ENCODE assay signal across 37 cellular contexts in the genomic region with DNA sequence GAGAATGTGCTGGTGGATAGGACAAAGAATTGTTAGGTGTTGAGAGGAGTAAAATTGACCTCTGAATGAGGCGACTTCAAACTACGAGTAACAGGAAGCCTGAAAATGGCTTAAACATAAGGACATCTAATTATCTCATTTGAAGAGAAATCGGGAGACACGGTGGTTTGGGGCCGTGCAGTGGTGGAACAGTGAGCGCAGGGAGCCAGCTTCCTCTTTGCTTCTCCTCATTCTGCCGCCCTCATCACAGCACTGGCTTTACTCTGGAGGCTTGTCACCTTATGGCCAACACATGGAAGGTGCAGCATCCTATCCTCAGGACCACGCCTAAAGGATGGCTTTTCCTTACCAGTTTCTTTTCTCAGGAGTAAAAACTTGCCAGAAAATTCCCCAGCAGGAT.
"Had no signal": no experiment of that assay in that cellular context is flagged by ENCODE, and none has a peak within 500 bp of the region (broad histone marks: within the 10 kb centered on the region; RNA-seq: fewer than 3 reads in every experiment).

No MANE protein-coding gene starts in this region.

- H3K4me3 Mint-ChIP-seq: activated CD4-positive, alpha-beta memory T cell treated with anti-CD3 and anti-CD28 coated beads for 36 hours; activated CD4-positive, alpha-beta T cell treated with anti-CD3 and anti-CD28 coated beads for 36 hours; activated CD4-positive, alpha-beta T cell treated with anti-CD3 and anti-CD28 coated beads, Interleukin-2, amount 10 ng/mL, durations not matched to agents 24 days and 14 days; activated CD8-positive, alpha-beta T cell treated with anti-CD3 and anti-CD28 coated beads for 36 hours; activated naive CD4-positive, alpha-beta T cell treated with anti-CD3 and anti-CD28 coated beads for 36 hours; activated naive CD8-positive, alpha-beta T cell treated with anti-CD3 and anti-CD28 coated beads for 36 hours; activated T-cell treated with anti-CD3 and anti-CD28 coated beads, Interleukin-2, amount 50 U/mL, for 4 hours; activated T-cell treated with anti-CD3 and anti-CD28 coated beads, Interleukin-2, amount 50 U/mL, for 72 hours; activated T-helper 1 cell treated with anti-CD3 and anti-CD28 coated beads, Interleukin-12 subunit alpha, Interleukin-12 subunit beta, Interleukin-2, Interleukin-4 antibody, amounts not matched to agents 30 ng/mL and 10 ng/mL and 1 ng/mL, durations not matched to agents 14 hours and 24 hours and 36 hours; activated T-helper 17 cell treated with anti-CD3 and anti-CD28 coated beads, Interleukin-2, amount 50 U/mL, for 72 hours; T-helper 1 cell treated with Interleukin-12 subunit alpha and Interleukin-12 subunit beta and Interleukin-4 antibody, amounts not matched to agents 30 μg/mL and 1 μg/mL, for 36 hours; T-helper 2 cell treated with Interferon-gamma antibody and Interleukin-4, amounts not matched to agents 5 μg/mL and 100 μg/mL, for 36 hours; WTC11 had no signal

- H3K36me3 Mint-ChIP-seq: activated naive CD4-positive, alpha-beta T cell treated with anti-CD3 and anti-CD28 coated beads, Interleukin-2, amount 50 U/mL, for 72 hours had no signal

- H3K27me3 Mint-ChIP-seq: activated CD4-positive, alpha-beta memory T cell treated with anti-CD3 and anti-CD28 coated beads for 36 hours; activated CD4-positive, alpha-beta T cell treated with anti-CD3 and anti-CD28 coated beads for 36 hours; activated CD4-positive, alpha-beta T cell treated with anti-CD3 and anti-CD28 coated beads, Interleukin-2, amount 10 ng/mL, durations not matched to agents 24 days and 14 days; activated CD8-positive, alpha-beta T cell treated with anti-CD3 and anti-CD28 coated beads for 36 hours; activated naive CD8-positive, alpha-beta T cell treated with anti-CD3 and anti-CD28 coated beads for 36 hours; activated T-helper 17 cell treated with anti-CD3 and anti-CD28 coated beads, Interleukin-2, amount 50 U/mL, for 72 hours had no signal

- H3K27ac Mint-ChIP-seq: activated CD4-positive, alpha-beta memory T cell treated with anti-CD3 and anti-CD28 coated beads for 36 hours; activated CD4-positive, alpha-beta T cell treated with anti-CD3 and anti-CD28 coated beads for 36 hours; activated CD4-positive, alpha-beta T cell treated with anti-CD3 and anti-CD28 coated beads, Interleukin-2, amount 10 ng/mL, durations not matched to agents 24 days and 14 days; activated CD8-positive, alpha-beta T cell treated with anti-CD3 and anti-CD28 coated beads for 36 hours; activated naive CD4-positive, alpha-beta T cell treated with anti-CD3 and anti-CD28 coated beads for 36 hours; activated naive CD8-positive, alpha-beta T cell treated with anti-CD3 and anti-CD28 coated beads for 36 hours; activated T-cell treated with anti-CD3 and anti-CD28 coated beads, Interleukin-2, amount 50 U/mL, for 72 hours; activated T-helper 1 cell treated with anti-CD3 and anti-CD28 coated beads, Interleukin-12 subunit alpha, Interleukin-12 subunit beta, Interleukin-2, Interleukin-4 antibody, amounts not matched to agents 30 ng/mL and 10 ng/mL and 1 ng/mL, durations not matched to agents 14 hours and 24 hours and 36 hours; activated T-helper 17 cell treated with anti-CD3 and anti-CD28 coated beads, Interleukin-2, amount 50 U/mL, for 72 hours; T-helper 1 cell treated with Interleukin-12 subunit alpha and Interleukin-12 subunit beta and Interleukin-4 antibody, amounts not matched to agents 30 μg/mL and 1 μg/mL, for 36 hours; T-helper 2 cell treated with Interferon-gamma antibody and Interleukin-4, amounts not matched to agents 5 μg/mL and 100 μg/mL, for 36 hours; WTC11 had no signal

- ATAC-seq: activated CD4-positive, alpha-beta T cell treated with anti-CD3 and anti-CD28 coated beads for 36 hours; activated CD4-positive, CD25-positive, alpha-beta regulatory T cell treated with anti-CD3 and anti-CD28 coated beads, Interleukin-2, amount 50 U/mL, for 24 hours; activated CD8-positive, alpha-beta T cell treated with anti-CD3 and anti-CD28 coated beads for 36 hours; activated naive CD4-positive, alpha-beta T cell treated with anti-CD3 and anti-CD28 coated beads, Interleukin-2, amount 50 U/mL, for 72 hours; activated T-cell treated with anti-CD3 and anti-CD28 coated beads, Interleukin-2, amount 50 U/mL, for 4 hours; activated T-cell treated with anti-CD3 and anti-CD28 coated beads, Interleukin-2, amount 50 U/mL, for 72 hours; activated T-helper 17 cell treated with anti-CD3 and anti-CD28 coated beads, Interleukin-2, amount 50 U/mL, for 72 hours; body of pancreas; WTC11 had no signal

- H3K4me1 ChIP-seq: body of pancreas, breast epithelium had no signal

- DNase-seq: activated CD4-positive, alpha-beta memory T cell treated with anti-CD3 and anti-CD28 coated beads for 36 hours; activated CD4-positive, alpha-beta T cell treated with anti-CD3 and anti-CD28 coated beads for 1 hour; activated CD4-positive, alpha-beta T cell treated with anti-CD3 and anti-CD28 coated beads for 36 hours; activated CD4-positive, alpha-beta T cell treated with anti-CD3 and anti-CD28 coated beads, Interleukin-2, amount 10 ng/mL, durations not matched to agents 24 days and 14 days; activated CD4-positive, alpha-beta T cell treated with anti-CD3 and anti-CD28 coated beads, Interleukin-2, amount 50 U/mL, for 1 hour; activated CD4-positive, alpha-beta T cell treated with anti-CD3 and anti-CD28 coated beads, Interleukin-2, amount 50 U/mL, for 4 hours; activated CD4-positive, CD25-positive, alpha-beta regulatory T cell; activated CD8-positive, alpha-beta memory T cell treated with anti-CD3 and anti-CD28 coated beads, Interleukin-2, amount 50 U/mL, for 4 hours; activated CD8-positive, alpha-beta T cell treated with anti-CD3 and anti-CD28 coated beads for 36 hours; activated effector memory CD4-positive, alpha-beta T cell treated with anti-CD3 and anti-CD28 coated beads, Interleukin-2, amount 50 U/mL, for 16 hours; activated gamma-delta T cell treated with Interleukin-2 at 50 U/mL for 16 hours; activated naive CD4-positive, alpha-beta T cell; activated naive CD4-positive, alpha-beta T cell treated with anti-CD3 and anti-CD28 coated beads for 36 hours; activated naive CD4-positive, alpha-beta T cell treated with anti-CD3 and anti-CD28 coated beads, Interleukin-2, amount 50 U/mL, for 16 hours; activated naive CD8-positive, alpha-beta T cell treated with anti-CD3 and anti-CD28 coated beads for 36 hours; activated T-cell treated with anti-CD3 and anti-CD28 coated beads for 4 hours; activated T-cell treated with anti-CD3 and anti-CD28 coated beads, Interleukin-2, amount 50 U/mL, for 1 hour; activated T-cell treated with anti-CD3 and anti-CD28 coated beads, Interleukin-2, amount 50 U/mL, for 4 hours; activated T-cell treated with anti-CD3 and anti-CD28 coated beads, Interleukin-2, amount 50 U/mL, for 72 hours; adrenal gland; amniotic stem cell; aorta; body of pancreas; brain microvascular endothelial cell; central memory CD4-positive, alpha-beta T cell; T-helper 1 cell; T-helper 2 cell; T-helper 9 cell; WERI-Rb-1 had no signal

- H3K27ac ChIP-seq: adrenal gland, body of pancreas, brain microvascular endothelial cell, breast epithelium had no signal

- H3K27me3 ChIP-seq: adrenal gland, body of pancreas, brain microvascular endothelial cell, breast epithelium had no signal

- H3K9me3 Mint-ChIP-seq: activated CD4-positive, alpha-beta memory T cell treated with anti-CD3 and anti-CD28 coated beads for 36 hours; activated CD4-positive, alpha-beta T cell treated with anti-CD3 and anti-CD28 coated beads, Interleukin-2, amount 10 ng/mL, durations not matched to agents 24 days and 14 days; activated CD8-positive, alpha-beta T cell treated with anti-CD3 and anti-CD28 coated beads for 36 hours; activated naive CD4-positive, alpha-beta T cell treated with anti-CD3 and anti-CD28 coated beads for 36 hours; activated naive CD4-positive, alpha-beta T cell treated with anti-CD3 and anti-CD28 coated beads, Interleukin-2, amount 50 U/mL, for 72 hours; activated naive CD8-positive, alpha-beta T cell treated with anti-CD3 and anti-CD28 coated beads for 36 hours; activated T-cell treated with anti-CD3 and anti-CD28 coated beads, Interleukin-2, amount 50 U/mL, for 4 hours; activated T-cell treated with anti-CD3 and anti-CD28 coated beads, Interleukin-2, amount 50 U/mL, for 72 hours; activated T-helper 1 cell treated with anti-CD3 and anti-CD28 coated beads, Interleukin-12 subunit alpha, Interleukin-12 subunit beta, Interleukin-2, Interleukin-4 antibody, amounts not matched to agents 30 ng/mL and 10 ng/mL and 1 ng/mL, durations not matched to agents 14 hours and 24 hours and 36 hours; activated T-helper 17 cell treated with anti-CD3 and anti-CD28 coated beads, Interleukin-2, amount 50 U/mL, for 72 hours; T-helper 1 cell treated with Interleukin-12 subunit alpha and Interleukin-12 subunit beta and Interleukin-4 antibody, amounts not matched to agents 30 μg/mL and 1 μg/mL, for 36 hours; T-helper 2 cell treated with Interferon-gamma antibody and Interleukin-4, amounts not matched to agents 5 μg/mL and 100 μg/mL, for 36 hours had no signal

- H3K9me3 ChIP-seq: adrenal gland, body of pancreas, breast epithelium had no signal

- H3K4me3 ChIP-seq: adrenal gland, body of pancreas, breast epithelium had no signal

- H3K36me3 ChIP-seq: adrenal gland, brain microvascular endothelial cell, breast epithelium, WERI-Rb-1 had no signal
